Comparison of ENCODE assay signal across 13 cellular contexts in the genomic region with DNA sequence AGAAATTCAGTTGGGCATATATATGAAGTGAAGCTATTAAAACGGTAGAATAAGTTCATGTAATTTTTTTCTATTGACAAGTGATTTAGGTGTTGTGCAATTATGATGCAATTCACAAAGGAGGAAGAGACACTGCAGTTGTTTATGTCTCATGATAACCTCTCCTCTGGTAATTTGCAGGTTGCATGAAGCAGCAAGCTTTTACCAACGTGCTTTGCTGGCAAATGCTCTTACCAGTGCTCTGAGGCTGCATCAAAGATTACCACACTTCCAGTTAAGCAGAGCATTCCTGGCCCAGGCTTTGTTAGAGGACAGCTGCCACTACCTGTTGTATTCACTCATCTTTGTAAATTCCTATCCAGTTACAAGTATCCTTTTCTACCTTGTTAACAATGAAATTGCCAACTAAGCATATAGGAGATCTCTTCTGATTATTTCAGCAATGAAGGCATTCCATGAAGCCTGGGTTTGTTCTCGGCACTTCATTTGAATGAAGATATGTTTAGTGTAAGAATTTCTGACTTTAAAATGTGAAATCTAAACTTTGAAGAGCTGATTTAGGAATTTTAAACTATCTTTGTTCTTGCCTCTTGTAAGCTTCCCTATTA. TPM values are rescaled to one million over a fixed set of nuclear protein-coding genes. Genes with fewer than 3 reads are reported as not detected.
DNase-seq lines count a peak whose midpoint lies in the region; TF ChIP-seq lines count a peak whose summit lies in the region.
"Had no signal": no experiment of that assay in that cellular context is flagged by ENCODE, and none has a peak within 500 bp of the region (broad histone marks: within the 10 kb centered on the region; RNA-seq: fewer than 3 reads in every experiment).

No MANE protein-coding gene starts in this region.

- DNase-seq in HuH-7 (ENCODE audit: low spot score) (peak; percentile 13), NOMO-1 treated with DMSO at 0.1 percent for 48 hours (lab: John Stamatoyannopoulos, UW; ENCODE audit: unreplicated experiment) (peak; percentile 86), epithelial cell of proximal tubule (ENCODE audit: low read depth) (peak; percentile 37), renal cortical epithelial cell (ENCODE audit: low read depth) (peak; percentile 52), germinal center (ENCODE audit: low spot score) (no peak), NCI-H2196 treated with DMSO at 0.1 percent for 48 hours (lab: John Stamatoyannopoulos, UW; ENCODE audit: unreplicated experiment) (no peak)
- no peak for DNase-seq in activated naive CD4-positive, alpha-beta T cell (lab: John Stamatoyannopoulos, UW)
- no peak for DNase-seq in activated naive CD8-positive, alpha-beta T cell treated with anti-CD3 and anti-CD28 coated beads for 36 hours
- DNase-seq: activated CD4-positive, alpha-beta T cell treated with anti-CD3 and anti-CD28 coated beads, Interleukin-2, amount 50 U/mL, for 48 hours; activated effector memory CD4-positive, alpha-beta T cell treated with anti-CD3 and anti-CD28 coated beads, Interleukin-2, amount 50 U/mL, for 16 hours; COR-L47; NCI-H2081; transverse colon had no signal

- no peaks in the 10 kb centered on the region for H3K9me3 Mint-ChIP-seq in activated naive CD8-positive, alpha-beta T cell treated with anti-CD3 and anti-CD28 coated beads for 36 hours

- H3K27ac Mint-ChIP-seq in activated naive CD8-positive, alpha-beta T cell treated with anti-CD3 and anti-CD28 coated beads for 36 hours, result no peak overlapping the region

- peaks cover 29% of the 10 kb centered on the region for H3K36me3 Mint-ChIP-seq in activated naive CD8-positive, alpha-beta T cell treated with anti-CD3 and anti-CD28 coated beads for 36 hours

- peaks cover 43% of the 10 kb centered on the region for H3K4me1 Mint-ChIP-seq in activated naive CD8-positive, alpha-beta T cell treated with anti-CD3 and anti-CD28 coated beads for 36 hours

- no peaks in the 10 kb centered on the region for H3K27me3 Mint-ChIP-seq in activated naive CD8-positive, alpha-beta T cell treated with anti-CD3 and anti-CD28 coated beads for 36 hours

- no peak for TF ChIP-seq CTCF in epithelial cell of proximal tubule (conservative IDR thresholded peaks at IDR 0.05; ENCODE audit: low read depth, low read length)

- H3K4me3 ChIP-seq in epithelial cell of proximal tubule (ENCODE audit: low read depth, low read length), result no peak overlapping the region
- H3K4me3 ChIP-seq: transverse colon had no signal

- H3K4me3 Mint-ChIP-seq in activated naive CD8-positive, alpha-beta T cell treated with anti-CD3 and anti-CD28 coated beads for 36 hours, result no peak overlapping the region

RNA-seq across cellular contexts. Expression of a gene that starts 3.9 kb away (rescaled TPM):
- 39.2 and 43.2 TPM in 2 replicates for total RNA-seq in epithelial cell of proximal tubule
- total RNA-seq in renal cortical epithelial cell, result 60.9 and 95.3 TPM in 2 replicates
- total RNA-seq in activated naive CD8-positive, alpha-beta T cell treated with anti-CD3 and anti-CD28 coated beads for 36 hours, result 10 to 100 TPM; 79.3 to 79.5 TPM

RNA-seq across cellular contexts. Expression of a gene that starts 42.4 kb away (rescaled TPM):
- total RNA-seq in epithelial cell of proximal tubule (0.07 TPM in 1 of 2 replicates, not detected in the other), renal cortical epithelial cell (0.15 TPM in 1 of 2 replicates, not detected in the other)
- under 1 TPM; 0.26 to 0.27 TPM for total RNA-seq in activated naive CD8-positive, alpha-beta T cell treated with anti-CD3 and anti-CD28 coated beads for 36 hours

RNA-seq across cellular contexts. Expression of a gene that starts 51.2 kb away (rescaled TPM):
- total RNA-seq in epithelial cell of proximal tubule (53.6 and 57.6 TPM in 2 replicates), renal cortical epithelial cell (116 and 124 TPM in 2 replicates)
- total RNA-seq in activated naive CD8-positive, alpha-beta T cell treated with anti-CD3 and anti-CD28 coated beads for 36 hours, result 10 to 100 TPM; 52.3 to 58.0 TPM

Comparison
In these comparisons a context has a peak if more than half of its experiments do, and no peak if none do; other contexts are left out.
1. DNase-seq: peak in HuH-7 (single experiment), NOMO-1 treated with DMSO at 0.1 percent for 48 hours (single experiment), epithelial cell of proximal tubule (single experiment) and renal cortical epithelial cell (single experiment); none in activated naive CD4-positive, alpha-beta T cell (0 of 4), germinal center (single experiment), NCI-H2196 treated with DMSO at 0.1 percent for 48 hours (single experiment) and activated naive CD8-positive, alpha-beta T cell treated with anti-CD3 and anti-CD28 coated beads for 36 hours (single experiment).